Comparison of ENCODE assay signal across 1 cellular context in the genomic region with DNA sequence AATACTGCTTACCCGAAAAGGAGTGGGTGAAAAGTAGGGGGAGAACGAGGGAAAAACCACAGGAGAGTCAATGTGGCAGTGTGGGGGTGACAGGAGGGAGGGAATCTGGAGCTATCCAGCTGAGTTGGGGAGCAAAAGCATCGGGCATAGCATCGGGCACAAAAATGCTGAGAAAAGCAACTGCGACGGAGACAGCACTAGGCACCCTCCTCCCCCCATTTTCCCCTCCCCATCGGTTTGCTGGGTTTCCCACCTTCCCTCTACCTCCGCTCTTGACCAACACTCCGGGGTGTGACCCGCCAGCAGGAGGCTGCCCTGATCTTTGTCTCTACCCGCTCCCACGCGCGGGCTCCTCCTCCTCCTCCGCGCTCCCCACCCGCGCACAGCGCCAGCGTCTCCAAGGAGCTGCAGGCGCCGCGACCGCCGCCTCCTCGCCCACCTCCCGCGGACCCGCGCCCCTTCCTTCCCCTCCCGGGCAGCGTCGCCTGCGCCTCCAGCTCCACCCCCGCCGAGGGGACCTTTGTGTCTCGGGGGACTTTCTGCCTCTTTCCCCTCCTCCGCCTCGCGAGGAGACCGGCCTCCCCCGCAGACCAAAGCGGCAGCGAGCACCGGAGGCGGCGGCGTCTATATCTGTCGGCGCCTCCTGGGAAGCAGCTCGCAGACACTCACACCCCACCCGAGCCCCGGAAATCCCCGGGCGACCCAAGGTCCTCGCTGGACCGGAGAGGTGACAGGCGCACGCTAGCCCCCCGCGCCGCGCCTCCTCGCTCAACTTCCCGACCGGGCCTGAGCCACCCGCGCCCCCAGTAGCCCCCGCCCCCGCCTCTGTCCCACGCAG.
TF ChIP-seq lines count a peak whose summit lies in the region.

No MANE protein-coding gene starts in this region.

TF ChIP-seq in GM12878, 131 proteins besides CTCF, POLR2A, EP300 and RAD21 (continued from another document):
- TF ChIP-seq NFYA (IDR thresholded peaks at IDR 0.05; ENCODE audit: borderline replicate concordance, low read depth, low read length), result no peak
- TF ChIP-seq MTA2 (IDR thresholded peaks at IDR 0.05; ENCODE audit: low read depth), result peak; percentile 39; the same call in 1 of the 2 replicates
- peak; percentile 51; the same call in 1 of the 2 replicates for TF ChIP-seq EED (IDR thresholded peaks at IDR 0.05; ENCODE audit: low read depth)
- no peak for TF ChIP-seq ZZZ3 (IDR thresholded peaks at IDR 0.05; ENCODE audit: control insufficient read depth, insufficient read length, low read depth)
- no peak for TF ChIP-seq ATF2 (IDR thresholded peaks at IDR 0.05; ENCODE audit: low read length)
- TF ChIP-seq, protein P1, sequence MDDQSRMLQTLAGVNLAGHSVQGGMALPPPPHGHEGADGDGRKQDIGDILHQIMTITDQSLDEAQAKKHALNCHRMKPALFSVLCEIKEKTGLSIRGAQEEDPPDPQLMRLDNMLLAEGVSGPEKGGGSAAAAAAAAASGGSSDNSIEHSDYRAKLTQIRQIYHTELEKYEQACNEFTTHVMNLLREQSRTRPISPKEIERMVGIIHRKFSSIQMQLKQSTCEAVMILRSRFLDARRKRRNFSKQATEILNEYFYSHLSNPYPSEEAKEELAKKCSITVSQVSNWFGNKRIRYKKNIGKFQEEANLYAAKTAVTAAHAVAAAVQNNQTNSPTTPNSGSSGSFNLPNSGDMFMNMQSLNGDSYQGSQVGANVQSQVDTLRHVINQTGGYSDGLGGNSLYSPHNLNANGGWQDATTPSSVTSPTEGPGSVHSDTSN (IDR thresholded peaks at IDR 0.05; ENCODE audit: insufficient replicate concordance, low read depth, low read length), result no peak
- no peak for TF ChIP-seq FOS (IDR thresholded peaks at IDR 0.05; ENCODE audit: borderline replicate concordance, extremely low read depth, insufficient read length)
- 0 out of 2 replicates have a peak, but pooled peaks have one; percentile 17 for TF ChIP-seq RCOR1 (conservative IDR thresholded peaks at IDR 0.05; ENCODE audit: low read depth, low read length)
- no peak for TF ChIP-seq ZNF622 (IDR thresholded peaks at IDR 0.05)
- peak; percentile 52; the same call in 1 of the 2 replicates for TF ChIP-seq CHD1 (IDR thresholded peaks at IDR 0.05; ENCODE audit: low read depth, low read length)
- no peak for TF ChIP-seq SMARCA5 (IDR thresholded peaks at IDR 0.05)
- no peak; the same call in 1 of the 2 replicates for TF ChIP-seq PML (IDR thresholded peaks at IDR 0.05; ENCODE audit: low read length)
- no peak; the same call in 1 of the 2 replicates for TF ChIP-seq HDGF (IDR thresholded peaks at IDR 0.05)
- peak; percentile 52 for TF ChIP-seq DPF2 (IDR thresholded peaks at IDR 0.05)
- peak; percentile 92; the same call in 1 of the 2 replicates for TF ChIP-seq BACH1 (IDR thresholded peaks at IDR 0.05; ENCODE audit: borderline replicate concordance)
